Comparison of ENCODE assay signal across 8 cellular contexts in the genomic region with DNA sequence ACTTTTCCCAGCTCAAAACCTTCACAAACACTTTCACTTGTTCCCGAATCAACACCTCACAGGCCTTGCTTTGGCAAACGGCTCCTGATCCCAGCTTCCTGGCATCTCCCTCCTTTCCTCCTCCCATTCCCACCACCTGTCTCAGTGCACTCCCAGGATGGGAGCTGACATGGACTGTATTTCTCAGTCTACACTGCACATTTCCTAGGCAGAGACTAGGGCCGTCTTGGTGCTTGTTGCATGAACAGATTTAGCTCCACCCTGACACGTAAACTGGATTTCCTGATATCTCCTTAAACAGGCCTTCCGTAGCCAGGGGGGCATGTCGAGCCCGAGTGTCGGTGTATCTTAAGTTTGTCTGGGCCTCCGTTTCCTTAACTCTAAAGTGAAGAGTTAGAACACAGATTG. TPM values are rescaled to one million over a fixed set of nuclear protein-coding genes. Genes with fewer than 3 reads are reported as not detected.
DNase-seq lines count a peak whose midpoint lies in the region; ATAC-seq and TF ChIP-seq lines count a peak whose summit lies in the region.

No MANE protein-coding gene starts in this region.

- no peaks in the 10 kb centered on the region for H3K9me3 Mint-ChIP-seq in activated naive CD4-positive, alpha-beta T cell treated with anti-CD3 and anti-CD28 coated beads, Interleukin-2, amount 50 U/mL, for 24 hours
- no peaks in the 10 kb centered on the region for H3K9me3 Mint-ChIP-seq in activated naive CD4-positive, alpha-beta T cell treated with anti-CD3 and anti-CD28 coated beads, Interleukin-2, amount 50 U/mL, for 72 hours
- no peaks in the 10 kb centered on the region for H3K9me3 Mint-ChIP-seq in activated B cell treated with CpG ODN at 0.5 μM for 24 hours

- H3K36me3 ChIP-seq in lung (ENCODE audit: control insufficient read depth in 2 of 2, insufficient read depth in 2 of 2, low read length in 2 of 2) (peaks cover 2 to 3% of the 10 kb centered on the region in 2 donors), tibial nerve (peaks cover 0 to under 1% (median 0%) of the 10 kb centered on the region in 3 donors)

- peak overlapping the region; percentile 88 for H3K27ac Mint-ChIP-seq in activated naive CD4-positive, alpha-beta T cell treated with anti-CD3 and anti-CD28 coated beads, Interleukin-2, amount 50 U/mL, for 24 hours
- H3K27ac Mint-ChIP-seq in activated naive CD4-positive, alpha-beta T cell treated with anti-CD3 and anti-CD28 coated beads, Interleukin-2, amount 50 U/mL, for 72 hours: peak overlapping the region in 1 of 2 donors; percentile 98
- H3K27ac Mint-ChIP-seq in activated B cell treated with CpG ODN at 0.5 μM for 24 hours: peak overlapping the region; percentile 91

- H3K27ac ChIP-seq in lung (ENCODE audit: low read depth in 1 of 2, low read length in 1 of 2) (peak overlapping the region; percentile 29 to 88), tibial nerve (peak overlapping the region; percentile 96 to 100 (median 98))

- H3K36me3 Mint-ChIP-seq in activated naive CD4-positive, alpha-beta T cell treated with anti-CD3 and anti-CD28 coated beads, Interleukin-2, amount 50 U/mL, for 24 hours: peaks cover 4% of the 10 kb centered on the region
- H3K36me3 Mint-ChIP-seq in activated naive CD4-positive, alpha-beta T cell treated with anti-CD3 and anti-CD28 coated beads, Interleukin-2, amount 50 U/mL, for 72 hours: peaks cover 6 to 16% of the 10 kb centered on the region in 2 donors
- peaks cover 17% of the 10 kb centered on the region for H3K36me3 Mint-ChIP-seq in activated B cell treated with CpG ODN at 0.5 μM for 24 hours (ENCODE audit: low read depth)

- ATAC-seq in activated naive CD4-positive, alpha-beta T cell treated with anti-CD3 and anti-CD28 coated beads, Interleukin-2, amount 50 U/mL, for 72 hours: no peak
- ATAC-seq in activated B cell treated with CpG ODN at 0.5 μM for 24 hours (ENCODE audit: low read depth): no peak
- no peak for ATAC-seq in lung (ENCODE audit: insufficient read depth, low FRiP score)
- ATAC-seq in GM18861 (IDR thresholded peaks at IDR 0.05; ENCODE audit: unreplicated experiment): no peak
- no peak for ATAC-seq in GM21723 (IDR thresholded peaks at IDR 0.05; ENCODE audit: unreplicated experiment)
- no peak for ATAC-seq in GM19328 (IDR thresholded peaks at IDR 0.05; ENCODE audit: unreplicated experiment)

- H3K4me1 ChIP-seq in lung (ENCODE audit: control insufficient read depth in 2 of 2, insufficient read depth in 2 of 2, low read length in 2 of 2) (peaks cover 4 to 6% of the 10 kb centered on the region in 2 donors), tibial nerve (peaks cover 0 to 36% (median 16%) of the 10 kb centered on the region in 4 donors)

- intact Hi-C loops in activated B cell treated with CpG ODN at 0.5 μM for 24 hours (cut with micrococcal nuclease): loop anchor here (1.0 kb wide), 6 partner anchors 24 to 268 kb away; partner anchors contain the start of genes C15orf40 and RPS17

- H3K4me3 Mint-ChIP-seq in activated naive CD4-positive, alpha-beta T cell treated with anti-CD3 and anti-CD28 coated beads, Interleukin-2, amount 50 U/mL, for 24 hours: peak overlapping the region; percentile 81
- peak overlapping the region; percentile 82 for H3K4me3 Mint-ChIP-seq in activated B cell treated with CpG ODN at 0.5 μM for 24 hours

- H3K27me3 Mint-ChIP-seq in activated naive CD4-positive, alpha-beta T cell treated with anti-CD3 and anti-CD28 coated beads, Interleukin-2, amount 50 U/mL, for 24 hours: no peaks in the 10 kb centered on the region
- no peaks in the 10 kb centered on the region for H3K27me3 Mint-ChIP-seq in activated B cell treated with CpG ODN at 0.5 μM for 24 hours

- DNase-seq in activated naive CD4-positive, alpha-beta T cell treated with anti-CD3 and anti-CD28 coated beads, Interleukin-2, amount 50 U/mL, for 72 hours (ENCODE audit: low spot score in 2 of 2): no peak
- no peak for DNase-seq in activated B cell treated with CpG ODN at 0.5 μM for 24 hours
- DNase-seq in lung (ENCODE audit: low spot score): no peak
- no peak for DNase-seq in tibial nerve (ENCODE audit: low spot score in 2 of 2)

- H3K9me3 ChIP-seq in lung (ENCODE audit: control insufficient read depth in 2 of 2, insufficient read depth in 1 of 2, low read length in 1 of 2) (no peaks in the 10 kb centered on the region), tibial nerve (no peaks in the 10 kb centered on the region)

- TF ChIP-seq POLR2A in tibial nerve (IDR thresholded peaks at IDR 0.05): no peak

- CTCF ChIA-PET in activated B cell treated with CpG ODN at 0.5 μM for 24 hours (lab: Charles Lee): no interaction called here

- WGBS in lung, 2 donors: 72 to 87% methylated on average over 9 of the region's 9 CpGs
- WGBS in tibial nerve, 2 donors: 77 to 85% methylated on average over 9 of the region's 9 CpGs

- H3K27me3 ChIP-seq in lung (ENCODE audit: control insufficient read depth, insufficient read depth) (no peaks in the 10 kb centered on the region), tibial nerve (no peaks in the 10 kb centered on the region)

- POLR2A ChIA-PET in activated B cell treated with CpG ODN at 0.5 μM for 24 hours (lab: Charles Lee): interaction anchor here (1.3 to 4.4 kb wide), 6 partner anchors 37 to 268 kb away, joined by 4 to 36 read pairs (median 17); partner anchors contain the start of genes C15orf40, RAMAC and RPS17

- no peak for TF ChIP-seq CTCF in activated B cell treated with CpG ODN at 0.5 μM for 24 hours (IDR thresholded peaks at IDR 0.05)
- TF ChIP-seq CTCF in lung (IDR thresholded peaks at IDR 0.05; ENCODE audit: control extremely low read depth, extremely low read depth): no peak
- no peak for TF ChIP-seq CTCF in tibial nerve (IDR thresholded peaks at IDR 0.05)

- no peak for TF ChIP-seq EP300 in tibial nerve (IDR thresholded peaks at IDR 0.05)

- peaks cover 39% of the 10 kb centered on the region for H3K4me1 Mint-ChIP-seq in activated naive CD4-positive, alpha-beta T cell treated with anti-CD3 and anti-CD28 coated beads, Interleukin-2, amount 50 U/mL, for 24 hours
- H3K4me1 Mint-ChIP-seq in activated B cell treated with CpG ODN at 0.5 μM for 24 hours: peaks cover 71% of the 10 kb centered on the region

- no peak overlapping the region for H3K4me3 ChIP-seq in lung
- H3K4me3 ChIP-seq in tibial nerve: peak overlapping the region in 2 of 4 donors; percentile 89 to 90

RNA-seq across cellular contexts. Expression of gene WHAMM, which starts 0.8 kb away (rescaled TPM):
- 1 to 10 TPM; 2.5 to 9.4 TPM for total RNA-seq in activated naive CD4-positive, alpha-beta T cell treated with anti-CD3 and anti-CD28 coated beads, Interleukin-2, amount 50 U/mL, for 72 hours
- total RNA-seq in activated B cell treated with CpG ODN at 0.5 μM for 24 hours: 17.7 and 18.7 TPM in 2 replicates
- total RNA-seq in lung: 10 to 100 TPM in 1 of 2 donors, 1 to 10 TPM in 1; 8.6 to 10.4 TPM
- 1 to 10 TPM; 4.2 to 4.6 TPM for polyA plus RNA-seq in lung
- 10 to 100 TPM; 11.8 to 17.4 (median 13.0) TPM for total RNA-seq in tibial nerve

RNA-seq across cellular contexts. Expression of gene FSD2, which starts 2.8 kb away (rescaled TPM):
- total RNA-seq in activated naive CD4-positive, alpha-beta T cell treated with anti-CD3 and anti-CD28 coated beads, Interleukin-2, amount 50 U/mL, for 72 hours: not detected
- total RNA-seq in activated B cell treated with CpG ODN at 0.5 μM for 24 hours (not detected in 2 replicates), lung (under 1 TPM in 1 of 2 donors, not detected in 1; 0.06 TPM), tibial nerve (under 1 TPM in 1 of 4 donors, not detected in 3; 0.20 TPM)
- polyA plus RNA-seq in lung: under 1 TPM in 1 of 2 donors, not detected in 1; 0.08 TPM
